8 cellular contexts compared by ENCODE assay signal in the genomic region with DNA sequence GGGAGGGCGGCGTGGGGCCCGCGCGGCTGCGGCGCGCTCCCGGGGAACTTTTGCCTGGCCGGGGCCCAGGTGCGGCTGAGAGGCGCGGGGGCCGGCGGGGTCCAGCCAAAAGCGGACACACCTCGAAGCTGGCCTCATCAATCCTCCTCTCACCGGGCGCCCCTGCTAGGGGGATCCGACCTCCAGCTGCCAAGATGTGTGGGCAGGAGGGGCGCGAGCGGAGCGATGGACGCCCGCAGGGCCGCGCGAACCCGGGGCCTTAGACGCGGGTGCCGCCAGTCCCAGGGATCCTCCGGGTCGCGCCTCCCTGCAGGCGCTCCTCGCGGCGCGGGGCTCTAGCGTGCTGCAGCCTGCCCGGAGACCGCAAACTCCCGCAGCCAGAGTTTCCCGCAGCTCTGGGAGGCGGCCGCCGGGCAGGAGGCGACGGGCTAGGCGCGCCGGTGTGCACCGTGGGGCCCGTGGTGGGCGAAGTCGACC. TPM values are rescaled to one million over a fixed set of nuclear protein-coding genes. Genes with fewer than 3 reads are reported as not detected.
DNase-seq lines count a peak whose midpoint lies in the region; ATAC-seq and TF ChIP-seq lines count a peak whose summit lies in the region.

No MANE protein-coding gene starts in this region.

- H3K79me2 ChIP-seq in Karpas-422 (ENCODE audit: low read length) (no peaks in the 10 kb centered on the region), neural progenitor cell (ENCODE audit: low read depth) (peaks cover 19% of the 10 kb centered on the region)

- no peak for ATAC-seq in central memory CD8-positive, alpha-beta T cell (replicated peaks; ENCODE audit: extremely low read depth, poor library complexity, severe bottlenecking)

- H2AFZ ChIP-seq in Karpas-422 (ENCODE audit: low read length) (no peak overlapping the region), neural progenitor cell (replicated peaks) (peak overlapping the region; percentile 98)

- no peaks in the 10 kb centered on the region for H3K9me3 ChIP-seq in Karpas-422 (ENCODE audit: low read length)
- no peaks in the 10 kb centered on the region for H3K9me3 ChIP-seq in neural progenitor cell (ENCODE audit: low read depth)

- H3K4me2 ChIP-seq in Karpas-422 (ENCODE audit: low read depth, low read length, poor library complexity, severe bottlenecking), result peak overlapping the region; percentile 69
- H3K4me2 ChIP-seq in neural progenitor cell, result peak overlapping the region; percentile 99

- no peaks in the 10 kb centered on the region for H3K27me3 ChIP-seq in Karpas-422 (ENCODE audit: low read length)
- H3K27me3 ChIP-seq in neural progenitor cell, result peaks cover 74% of the 10 kb centered on the region

- H3K27ac ChIP-seq in Karpas-422 (ENCODE audit: low read length), result no peak overlapping the region
- H3K27ac ChIP-seq in neural progenitor cell, result no peak overlapping the region

- no peak overlapping the region for H3K27ac Mint-ChIP-seq in central memory CD8-positive, alpha-beta T cell (ENCODE audit: low read depth)
- no peak overlapping the region for H3K27ac Mint-ChIP-seq in neural progenitor cell

- H3K36me3 Mint-ChIP-seq in central memory CD8-positive, alpha-beta T cell (ENCODE audit: insufficient read depth), result peaks cover 5% of the 10 kb centered on the region
- H3K36me3 Mint-ChIP-seq in neural progenitor cell, result no peaks in the 10 kb centered on the region

- H3K9me2 ChIP-seq in Karpas-422 (replicated peaks; ENCODE audit: insufficient read depth, low read length), result no peaks in the 10 kb centered on the region

- peaks cover 37% of the 10 kb centered on the region for H3K4me1 Mint-ChIP-seq in central memory CD8-positive, alpha-beta T cell
- peaks cover 41% of the 10 kb centered on the region for H3K4me1 Mint-ChIP-seq in neural progenitor cell

- H3K4me1 ChIP-seq in Karpas-422 (ENCODE audit: low read length) (peaks cover 7% of the 10 kb centered on the region), neural progenitor cell (peaks cover 36% of the 10 kb centered on the region)

- H3K36me3 ChIP-seq in Karpas-422 (ENCODE audit: insufficient read depth, low read length), result no peaks in the 10 kb centered on the region
- no peaks in the 10 kb centered on the region for H3K36me3 ChIP-seq in neural progenitor cell

- no peak for TF ChIP-seq CTCF in neural progenitor cell (IDR thresholded peaks at IDR 0.05)

- peak; percentile 42 for DNase-seq in COLO668 (lab: John Stamatoyannopoulos, UW; ENCODE audit: unreplicated experiment)
- DNase-seq in Karpas-422, result no peak
- DNase-seq in central memory CD8-positive, alpha-beta T cell (ENCODE audit: low spot score in 2 of 2), result no peak
- DNase-seq in neural progenitor cell (ENCODE audit: low spot score), result peak; percentile 59
- no peak for DNase-seq in AG20443 (ENCODE audit: low spot score)
- DNase-seq in RKO (ENCODE audit: low spot score), result no peak
- no peak for DNase-seq in mucosa of gallbladder (ENCODE audit: low spot score)
- no peak for DNase-seq in superior temporal gyrus (ENCODE audit: extremely low spot score)

- no peaks in the 10 kb centered on the region for H3K9me3 Mint-ChIP-seq in central memory CD8-positive, alpha-beta T cell
- no peaks in the 10 kb centered on the region for H3K9me3 Mint-ChIP-seq in neural progenitor cell

- H4K20me1 ChIP-seq in Karpas-422 (ENCODE audit: insufficient read depth, low read depth, low read length) (0 out of 2 replicates have a peak, but pooled peaks cover 2% of the 10 kb centered on the region), neural progenitor cell (ENCODE audit: low read depth) (peaks cover 41% of the 10 kb centered on the region)

- H3K27me3 Mint-ChIP-seq in central memory CD8-positive, alpha-beta T cell, result peaks cover 29% of the 10 kb centered on the region
- peaks cover 32% of the 10 kb centered on the region for H3K27me3 Mint-ChIP-seq in neural progenitor cell (ENCODE audit: insufficient read depth, low read depth)

- peak overlapping the region; percentile 89 for H3K4me3 Mint-ChIP-seq in central memory CD8-positive, alpha-beta T cell
- H3K4me3 Mint-ChIP-seq in neural progenitor cell, result no peak overlapping the region

- H3K9ac ChIP-seq in Karpas-422 (ENCODE audit: low read length) (peak overlapping the region; percentile 65; the same call in 1 of the 2 replicates), neural progenitor cell (no peak overlapping the region)

- H3K4me3 ChIP-seq in Karpas-422 (ENCODE audit: low read length) (peak overlapping the region; percentile 69; the same call in 1 of the 2 replicates), neural progenitor cell (peak overlapping the region; percentile 92)

- H3F3A ChIP-seq in neural progenitor cell (ENCODE audit: low read depth), result peaks cover 15% of the 10 kb centered on the region

RNA-seq across cellular contexts. Expression of a gene that starts 0.8 kb away (rescaled TPM):
- 3.5 and 5.6 TPM in 2 replicates for total RNA-seq in Karpas-422 (2014; rRNA removed; shearing (Covaris generic); ENCODE audit: low replicate concordance)
- total RNA-seq in neural progenitor cell (ENCODE audit: low replicate concordance) (1.3 and 5.4 TPM in 2 replicates), mucosa of gallbladder (30.3 TPM)

Comparison
In these comparisons a context has a peak if more than half of its experiments do, and no peak if none do; other contexts are left out.
1. DNase-seq: peak in COLO668 (single experiment) and neural progenitor cell (single experiment); none in Karpas-422 (single experiment), central memory CD8-positive, alpha-beta T cell (0 of 2), AG20443 (single experiment), RKO (single experiment), mucosa of gallbladder (single experiment) and superior temporal gyrus (single experiment).